ENCODE assay signal across 8 cellular contexts in genomic region chr4:119103263-119103662, GRCh38. TPM values are rescaled to one million over a fixed set of nuclear protein-coding genes. Genes with fewer than 3 reads are reported as not detected.
DNase-seq lines count a peak whose midpoint lies in the region; ATAC-seq and TF ChIP-seq lines count a peak whose summit lies in the region.

No MANE protein-coding gene starts in this region.

- no peak for ATAC-seq in GM19324 (IDR thresholded peaks at IDR 0.05; ENCODE audit: low FRiP score, unreplicated experiment)
- no peak for ATAC-seq in activated T-cell treated with anti-CD3 and anti-CD28 coated beads, Interleukin-2, amount 50 U/mL, for 4 hours

- peak; percentile 1 for DNase-seq in DMS 273 treated with DMSO at 0.1 percent for 48 hours (lab: John Stamatoyannopoulos, UW)
- no peak for DNase-seq in neural crest cell (ENCODE audit: low read depth, low spot score)
- DNase-seq in activated T-helper 1 cell treated with anti-CD3 and anti-CD28 coated beads, Interleukin-12 subunit alpha, Interleukin-12 subunit beta, Interleukin-2, Interleukin-4 antibody, amounts not matched to agents 30 ng/mL and 10 ng/mL and 1 ng/mL, durations not matched to agents 14 hours and 24 hours and 36 hours (ENCODE audit: low spot score) = no peak
- DNase-seq in activated T-cell treated with anti-CD3 and anti-CD28 coated beads, Interleukin-2, amount 50 U/mL, for 4 hours = no peak
- DNase-seq in activated naive CD4-positive, alpha-beta T cell treated with Interleukin-2 at 50 U/mL for 16 hours = no peak

- TF ChIP-seq CTCF in neural crest cell (conservative IDR thresholded peaks at IDR 0.05) = no peak

- H3K9me3 Mint-ChIP-seq in neural crest cell = peaks cover 7% of the 10 kb centered on the region
- H3K9me3 Mint-ChIP-seq in activated T-helper 1 cell treated with anti-CD3 and anti-CD28 coated beads, Interleukin-12 subunit alpha, Interleukin-12 subunit beta, Interleukin-2, Interleukin-4 antibody, amounts not matched to agents 30 ng/mL and 10 ng/mL and 1 ng/mL, durations not matched to agents 14 hours and 24 hours and 36 hours = no peaks in the 10 kb centered on the region
- no peaks in the 10 kb centered on the region for H3K9me3 Mint-ChIP-seq in activated T-cell treated with anti-CD3 and anti-CD28 coated beads, Interleukin-2, amount 50 U/mL, for 4 hours

- H3K36me3 Mint-ChIP-seq in neural crest cell (ENCODE audit: low read depth) = peaks cover 4% of the 10 kb centered on the region
- no peaks in the 10 kb centered on the region for H3K36me3 Mint-ChIP-seq in activated T-helper 1 cell treated with anti-CD3 and anti-CD28 coated beads, Interleukin-12 subunit alpha, Interleukin-12 subunit beta, Interleukin-2, Interleukin-4 antibody, amounts not matched to agents 30 ng/mL and 10 ng/mL and 1 ng/mL, durations not matched to agents 14 hours and 24 hours and 36 hours (ENCODE audit: low read depth)
- H3K36me3 Mint-ChIP-seq in activated T-cell treated with anti-CD3 and anti-CD28 coated beads, Interleukin-2, amount 50 U/mL, for 4 hours (ENCODE audit: insufficient read depth) = no peaks in the 10 kb centered on the region

- H3K4me1 ChIP-seq in esophagus (ENCODE audit: control insufficient read depth in 2 of 2, insufficient read depth in 2 of 2, low read length in 1 of 2) = no peaks in the 10 kb centered on the region

- H3K4me3 Mint-ChIP-seq in neural crest cell = no peak overlapping the region
- no peak overlapping the region for H3K4me3 Mint-ChIP-seq in activated T-helper 1 cell treated with anti-CD3 and anti-CD28 coated beads, Interleukin-12 subunit alpha, Interleukin-12 subunit beta, Interleukin-2, Interleukin-4 antibody, amounts not matched to agents 30 ng/mL and 10 ng/mL and 1 ng/mL, durations not matched to agents 14 hours and 24 hours and 36 hours
- no peak overlapping the region for H3K4me3 Mint-ChIP-seq in activated T-cell treated with anti-CD3 and anti-CD28 coated beads, Interleukin-2, amount 50 U/mL, for 4 hours

- H3K27ac Mint-ChIP-seq in neural crest cell (ENCODE audit: unreplicated experiment) = peak overlapping the region; percentile 75
- no peak overlapping the region for H3K27ac Mint-ChIP-seq in activated T-helper 1 cell treated with anti-CD3 and anti-CD28 coated beads, Interleukin-12 subunit alpha, Interleukin-12 subunit beta, Interleukin-2, Interleukin-4 antibody, amounts not matched to agents 30 ng/mL and 10 ng/mL and 1 ng/mL, durations not matched to agents 14 hours and 24 hours and 36 hours

- intact Hi-C loops in activated T-helper 1 cell treated with anti-CD3 and anti-CD28 coated beads, Interleukin-12 subunit alpha, Interleukin-12 subunit beta, Interleukin-2, Interleukin-4 antibody, amounts not matched to agents 30 ng/mL and 10 ng/mL and 1 ng/mL, durations not matched to agents 14 hours and 24 hours and 36 hours (cut with micrococcal nuclease) = no loop called here

- H3K27me3 Mint-ChIP-seq in neural crest cell (ENCODE audit: low read depth) = no peaks in the 10 kb centered on the region
- peaks cover 2% of the 10 kb centered on the region for H3K27me3 Mint-ChIP-seq in activated T-helper 1 cell treated with anti-CD3 and anti-CD28 coated beads, Interleukin-12 subunit alpha, Interleukin-12 subunit beta, Interleukin-2, Interleukin-4 antibody, amounts not matched to agents 30 ng/mL and 10 ng/mL and 1 ng/mL, durations not matched to agents 14 hours and 24 hours and 36 hours (ENCODE audit: insufficient read depth)
- H3K27me3 Mint-ChIP-seq in activated T-cell treated with anti-CD3 and anti-CD28 coated beads, Interleukin-2, amount 50 U/mL, for 4 hours (ENCODE audit: low read depth) = no peaks in the 10 kb centered on the region

- H3K27me3 ChIP-seq in esophagus (ENCODE audit: control insufficient read depth in 1 of 2, insufficient read depth in 2 of 2, low read length in 2 of 2) = no peaks in the 10 kb centered on the region

- WGBS in esophagus, 2 donors = 18 to 43% methylated on average over 2 of the region's 2 CpGs

- no peaks in the 10 kb centered on the region for H3K9me3 ChIP-seq in esophagus (ENCODE audit: control insufficient read depth in 2 of 2, insufficient read depth in 1 of 2, low read depth in 1 of 2, low read length in 1 of 2)

- H3K4me3 ChIP-seq in esophagus (ENCODE audit: low read depth in 1 of 2, low read length in 2 of 2) = no peak overlapping the region

- H3K27ac ChIP-seq in esophagus (ENCODE audit: low read depth in 2 of 2, low read length in 1 of 2) = peak overlapping the region; percentile 60 to 76

- peaks cover 22% of the 10 kb centered on the region for H3K4me1 Mint-ChIP-seq in neural crest cell
- no peaks in the 10 kb centered on the region for H3K4me1 Mint-ChIP-seq in activated T-helper 1 cell treated with anti-CD3 and anti-CD28 coated beads, Interleukin-12 subunit alpha, Interleukin-12 subunit beta, Interleukin-2, Interleukin-4 antibody, amounts not matched to agents 30 ng/mL and 10 ng/mL and 1 ng/mL, durations not matched to agents 14 hours and 24 hours and 36 hours (ENCODE audit: low read depth)
- peaks cover 2% of the 10 kb centered on the region for H3K4me1 Mint-ChIP-seq in activated T-cell treated with anti-CD3 and anti-CD28 coated beads, Interleukin-2, amount 50 U/mL, for 4 hours (ENCODE audit: low read depth)

- no peaks in the 10 kb centered on the region for H3K36me3 ChIP-seq in esophagus (ENCODE audit: control insufficient read depth in 2 of 2, insufficient read depth in 2 of 2, low read length in 1 of 2)

TF ChIP-seq in PFSK-1, 5 proteins besides CTCF, POLR2A, EP300 and RAD21:
- TF ChIP-seq SIN3A (IDR thresholded peaks at IDR 0.05; ENCODE audit: borderline replicate concordance, insufficient read depth, low read length) = peak; percentile 28; the same call in 1 of the 2 replicates
- no peak for TF ChIP-seq POLR2AphosphoS5 (IDR thresholded peaks at IDR 0.05; ENCODE audit: low read depth, low read length)

RNA-seq across cellular contexts. Expression of gene MYOZ2, which starts 32.4 kb away (rescaled TPM):
- not detected for polyA plus RNA-seq in PFSK-1 (2012; ENCODE audit: insufficient read length, low read depth)
- polyA plus RNA-seq in esophagus = under 1 TPM; 0.09 to 0.18 TPM
- total RNA-seq in neural crest cell = not detected in 2 replicates
- total RNA-seq in activated T-helper 1 cell treated with anti-CD3 and anti-CD28 coated beads, Interleukin-12 subunit alpha, Interleukin-12 subunit beta, Interleukin-2, Interleukin-4 antibody, amounts not matched to agents 30 ng/mL and 10 ng/mL and 1 ng/mL, durations not matched to agents 14 hours and 24 hours and 36 hours = not detected in 2 replicates
- total RNA-seq in activated T-cell treated with anti-CD3 and anti-CD28 coated beads, Interleukin-2, amount 50 U/mL, for 4 hours = not detected
